Comparison of ENCODE assay signal across 12 cellular contexts in the genomic region with DNA sequence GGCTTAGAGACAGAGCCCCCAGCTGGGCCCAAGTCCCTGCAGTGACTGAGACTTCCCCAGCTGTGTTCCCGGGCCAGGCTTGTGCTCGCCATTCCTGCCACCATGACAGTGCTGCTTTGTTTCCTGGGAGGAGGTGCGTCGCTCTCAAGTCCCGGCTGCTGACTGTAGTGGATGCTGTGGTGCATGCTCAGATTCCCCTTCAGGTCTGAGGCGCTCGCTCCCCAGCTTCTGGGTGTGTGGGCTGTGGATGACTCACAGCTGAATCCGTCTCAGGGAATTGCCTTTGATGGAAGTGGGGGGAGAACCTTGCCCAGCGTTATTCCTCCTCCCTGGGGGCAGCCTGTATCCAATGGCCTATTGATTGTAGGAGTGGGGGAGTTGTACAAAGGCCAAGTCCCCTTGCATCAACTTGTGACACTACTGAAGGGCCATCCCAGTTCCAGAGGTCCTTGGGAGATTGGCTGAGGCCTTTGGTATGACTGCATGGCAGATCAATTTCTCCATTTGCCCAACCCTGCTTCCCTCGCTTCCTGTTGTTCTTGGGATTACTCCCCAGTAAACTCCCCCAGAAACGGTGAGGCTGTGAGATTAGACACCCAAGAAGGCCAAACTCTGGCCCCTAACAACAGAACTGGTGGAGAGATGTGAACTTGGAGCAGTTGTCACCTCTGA. TPM values are rescaled to one million over a fixed set of nuclear protein-coding genes. Genes with fewer than 3 reads are reported as not detected.
DNase-seq lines count a peak whose midpoint lies in the region; ATAC-seq, FAIRE-seq and TF ChIP-seq lines count a peak whose summit lies in the region.
"Had no signal": no experiment of that assay in that cellular context is flagged by ENCODE, and none has a peak within 500 bp of the region (broad histone marks: within the 10 kb centered on the region; RNA-seq: fewer than 3 reads in every experiment).

No MANE protein-coding gene starts in this region.

- H3K4me3 ChIP-seq in AG10803 (ENCODE audit: low read length) (no peak overlapping the region), bronchial epithelial cell (ENCODE audit: low read depth, low read length) (no peak overlapping the region), keratinocyte (ENCODE audit: control insufficient read depth in 2 of 3, extremely low read depth in 1 of 3, insufficient read depth in 2 of 3, low read depth in 1 of 3, low read length in 3 of 3) (peak overlapping the region in 1 of 3 experiments; percentile 0), HAP-1 (no peak overlapping the region)

- in situ Hi-C loops in HAP-1 (cut with MboI; ENCODE audit: low sequenced_read_pairs), result no loop called here

- H3K9me1 ChIP-seq in keratinocyte (ENCODE audit: control insufficient read depth, extremely low read depth, insufficient read depth, low read length), result no peaks in the 10 kb centered on the region

- H4K20me1 ChIP-seq in keratinocyte (ENCODE audit: control insufficient read depth, extremely low read depth, insufficient read depth, low read length), result no peaks in the 10 kb centered on the region

- dilution Hi-C loops in keratinocyte (cut with MboI; ENCODE audit: extremely low pct_ligation_motif_present, low sequenced_read_pairs), result no loop called here

- H3K27ac ChIP-seq in keratinocyte (ENCODE audit: control insufficient read depth, insufficient read depth, low read length), result peak overlapping the region; percentile 37

- H2AFZ ChIP-seq in keratinocyte (ENCODE audit: control insufficient read depth, low read length), result peak overlapping the region; percentile 61

- DNase-seq in AG10803 (ENCODE audit: low read depth), result peak; percentile 51
- DNase-seq in LHCN-M2 (ENCODE audit: low read depth), result peak; percentile 54
- peak; percentile 82 for DNase-seq in bronchial epithelial cell (ENCODE audit: low read depth)
- DNase-seq in keratinocyte (ENCODE audit: low read depth, low spot score), result peak; percentile 76
- DNase-seq in NCI-H2196 treated with DMSO at 0.1 percent for 48 hours (lab: John Stamatoyannopoulos, UW; ENCODE audit: unreplicated experiment), result no peak
- DNase-seq in NCI-H2081 treated with DMSO at 0.1 percent for 48 hours (lab: John Stamatoyannopoulos, UW), result no peak
- DNase-seq in HAP-1 (ENCODE audit: low spot score in 2 of 2), result no peak
- DNase-seq: BE2C; nephron progenitor cell; stimulated activated CD4-positive, alpha-beta T cell treated with anti-CD3 and anti-CD28 coated beads, Interleukin-4, amount 100 ng/mL, for 1 hour; T1000 had no signal

- no peak for ATAC-seq in GM19328 (IDR thresholded peaks at IDR 0.05; ENCODE audit: unreplicated experiment)

- H3K27me3 ChIP-seq in bronchial epithelial cell (ENCODE audit: control insufficient read depth, insufficient read depth, low read length), result no peaks in the 10 kb centered on the region
- H3K27me3 ChIP-seq in keratinocyte (ENCODE audit: control insufficient read depth, extremely low read depth, insufficient read depth, low read length), result no peaks in the 10 kb centered on the region
- no peaks in the 10 kb centered on the region for H3K27me3 ChIP-seq in HAP-1 (ENCODE audit: low read depth)
- H3K27me3 ChIP-seq: BE2C had no signal

- peak overlapping the region; percentile 47 for H3K4me2 ChIP-seq in keratinocyte (ENCODE audit: control insufficient read depth, extremely low read depth, insufficient read depth, low read depth, low read length)

- H3K79me2 ChIP-seq in keratinocyte (ENCODE audit: control insufficient read depth, insufficient read depth, low read length), result peaks cover 6% of the 10 kb centered on the region

- H3K9ac ChIP-seq in keratinocyte (ENCODE audit: control insufficient read depth, extremely low read depth, insufficient read depth, low read length), result peak overlapping the region; percentile 1

- FAIRE-seq in bronchial epithelial cell (lab: Jason Lieb, UNC), result no peak
- FAIRE-seq in keratinocyte (lab: Jason Lieb, UNC), result peak; percentile 97

- no peaks in the 10 kb centered on the region for H3K9me3 ChIP-seq in keratinocyte (ENCODE audit: control insufficient read depth, low read depth, low read length)
- no peaks in the 10 kb centered on the region for H3K9me3 ChIP-seq in HAP-1
- H3K9me3 ChIP-seq: BE2C had no signal

- H3K36me3 ChIP-seq in bronchial epithelial cell (ENCODE audit: control insufficient read depth, insufficient read depth, low read length) (no peaks in the 10 kb centered on the region), keratinocyte (ENCODE audit: control insufficient read depth in 2 of 2, extremely low read depth in 1 of 2, insufficient read depth in 2 of 2, low read length in 2 of 2) (no peaks in the 10 kb centered on the region), HAP-1 (replicated peaks) (no peaks in the 10 kb centered on the region)
- H3K36me3 ChIP-seq: BE2C had no signal

- H3K4me1 ChIP-seq in keratinocyte (ENCODE audit: control insufficient read depth, extremely low read depth, insufficient read depth, low read length), result peaks cover 25% of the 10 kb centered on the region
- no peaks in the 10 kb centered on the region for H3K4me1 ChIP-seq in HAP-1
- H3K4me1 ChIP-seq: BE2C had no signal

- TF ChIP-seq CTCF in AG10803 (conservative IDR thresholded peaks at IDR 0.05; ENCODE audit: low read length) (no peak), bronchial epithelial cell (IDR thresholded peaks at IDR 0.05; ENCODE audit: insufficient read depth, low read length, severe bottlenecking) (no peak), keratinocyte (optimal IDR thresholded peaks at IDR 0.05 in 1 of 3, IDR thresholded peaks at IDR 0.05 in 1 of 3, conservative IDR thresholded peaks at IDR 0.05 in 1 of 3; ENCODE audit: extremely low read depth in 1 of 3, insufficient read depth in 2 of 3, low read length in 3 of 3) (peak in 2 of 3 experiments; percentile 32 to 34)

RNA-seq across cellular contexts. Expression of gene POU3F1, which starts 17.8 kb away (rescaled TPM):
- total RNA-seq in LHCN-M2 (2014; rRNA removed), result not detected in 2 replicates
- polyA plus RNA-seq in LHCN-M2 (2012), result 0.04 TPM
- total RNA-seq in bronchial epithelial cell, result under 0.01 and 0.13 TPM in 2 replicates
- 0.32 to 1.3 TPM (median 0.59 TPM) in 3 replicates for polyA plus RNA-seq in keratinocyte
- polyA plus RNA-seq in keratinocyte (2011; ENCODE audit: low read depth), result 0.71 TPM
- polyA plus RNA-seq in keratinocyte (2011; cell fraction: cytosol; rRNA removed), result 0.33 and 0.84 TPM in 2 replicates
- 0.52 and 1.7 TPM in 2 replicates for polyA plus RNA-seq in keratinocyte (2011; cell fraction: nucleus; rRNA removed)
- 0.87 and 2.2 TPM in 2 replicates for polyA plus RNA-seq in keratinocyte (2012; ENCODE audit: low replicate concordance)
- polyA minus RNA-seq in keratinocyte, result 0.61 to 0.72 TPM (median 0.63 TPM) in 3 replicates
- 3.3 TPM for polyA minus RNA-seq in keratinocyte (2011; cell fraction: cytosol; rRNA and poly(A)+ RNA removed)
- polyA minus RNA-seq in keratinocyte (2011; cell fraction: nucleus; rRNA and poly(A)+ RNA removed), result 1.7 and 1.8 TPM in 2 replicates

RNA-seq across cellular contexts. Expression of gene UTP11, which starts 51.8 kb away (rescaled TPM):
- total RNA-seq in LHCN-M2 (2014; rRNA removed) (100 and 107 TPM in 2 replicates), bronchial epithelial cell (20.5 and 20.9 TPM in 2 replicates)
- polyA plus RNA-seq in LHCN-M2 (2012), result 33.8 TPM
- polyA plus RNA-seq in keratinocyte, result 24.1 to 50.0 TPM (median 49.1 TPM) in 3 replicates
- polyA plus RNA-seq in keratinocyte (2011; ENCODE audit: low read depth), result 145 TPM
- 26.4 and 35.2 TPM in 2 replicates for polyA plus RNA-seq in keratinocyte (2011; cell fraction: cytosol; rRNA removed)
- 24.5 and 39.0 TPM in 2 replicates for polyA plus RNA-seq in keratinocyte (2011; cell fraction: nucleus; rRNA removed)
- polyA plus RNA-seq in keratinocyte (2012; ENCODE audit: low replicate concordance), result 31.7 and 64.5 TPM in 2 replicates
- polyA minus RNA-seq in keratinocyte, result 5.7 to 12.6 TPM (median 7.4 TPM) in 3 replicates
- polyA minus RNA-seq in keratinocyte (2011; cell fraction: cytosol; rRNA and poly(A)+ RNA removed), result 15.3 TPM
- 6.4 and 13.8 TPM in 2 replicates for polyA minus RNA-seq in keratinocyte (2011; cell fraction: nucleus; rRNA and poly(A)+ RNA removed)

RNA-seq across cellular contexts. Expression of gene FHL3, which starts 59.1 kb away (rescaled TPM):
- total RNA-seq in LHCN-M2 (2014; rRNA removed) (37.3 and 39.0 TPM in 2 replicates), bronchial epithelial cell (2.6 and 6.7 TPM in 2 replicates)
- 51.4 TPM for polyA plus RNA-seq in LHCN-M2 (2012)
- 5.1 to 24.6 TPM (median 5.2 TPM) in 3 replicates for polyA plus RNA-seq in keratinocyte
- 6.6 TPM for polyA plus RNA-seq in keratinocyte (2011; ENCODE audit: low read depth)
- 9.0 and 16.5 TPM in 2 replicates for polyA plus RNA-seq in keratinocyte (2011; cell fraction: cytosol; rRNA removed)
- polyA plus RNA-seq in keratinocyte (2011; cell fraction: nucleus; rRNA removed), result 10.2 and 14.7 TPM in 2 replicates
- 11.9 and 29.7 TPM in 2 replicates for polyA plus RNA-seq in keratinocyte (2012; ENCODE audit: low replicate concordance)
- 16.0 to 51.9 TPM (median 20.1 TPM) in 3 replicates for polyA minus RNA-seq in keratinocyte
- 16.7 TPM for polyA minus RNA-seq in keratinocyte (2011; cell fraction: cytosol; rRNA and poly(A)+ RNA removed)
- polyA minus RNA-seq in keratinocyte (2011; cell fraction: nucleus; rRNA and poly(A)+ RNA removed), result 9.4 and 14.0 TPM in 2 replicates

Comparison
In these comparisons a context has a peak if more than half of its experiments do, and no peak if none do; other contexts are left out.
1. DNase-seq: peak in AG10803 (single experiment), LHCN-M2 (single experiment), bronchial epithelial cell (single experiment) and keratinocyte (single experiment); none in NCI-H2196 treated with DMSO at 0.1 percent for 48 hours (single experiment), NCI-H2081 treated with DMSO at 0.1 percent for 48 hours (single experiment) and HAP-1 (0 of 2).
2. CTCF ChIP-seq: peak in keratinocyte (2 of 3); none in AG10803 (single experiment) and bronchial epithelial cell (single experiment).